ENCODE assay signal across 11 cellular contexts in the genomic region with DNA sequence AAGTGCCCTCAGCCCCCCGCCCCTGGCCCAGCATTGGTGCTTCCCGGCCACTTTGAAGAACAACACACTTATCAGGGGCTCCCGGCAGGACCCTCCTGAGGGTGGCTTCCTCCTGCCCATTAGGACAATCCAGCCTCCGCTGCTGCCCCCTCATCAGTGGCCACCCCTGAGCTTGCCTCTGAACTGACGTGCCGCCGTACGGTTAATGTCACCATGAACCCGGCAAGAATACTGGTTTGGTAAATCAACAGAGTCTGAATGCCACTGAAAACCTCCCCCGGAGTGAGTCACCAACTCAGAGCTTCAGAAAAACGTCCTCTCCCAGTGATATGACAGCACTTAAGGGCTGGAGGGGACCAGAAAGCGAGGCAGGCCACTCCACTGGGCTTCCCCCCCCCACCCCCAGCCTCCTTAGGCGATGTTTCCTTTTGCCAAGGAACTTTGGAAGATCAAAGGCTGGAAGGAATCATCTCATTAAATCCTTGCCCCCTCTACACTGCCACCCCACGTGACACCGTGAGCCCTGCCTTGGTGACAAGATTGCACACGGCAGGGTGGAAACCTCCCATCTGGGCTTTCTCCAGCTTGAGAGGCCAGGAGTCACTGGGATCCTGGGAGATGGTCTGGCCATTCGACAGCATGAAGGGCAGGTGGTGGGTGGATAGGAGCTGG.
DNase-seq lines count a peak whose midpoint lies in the region; ATAC-seq and TF ChIP-seq lines count a peak whose summit lies in the region.
"Had no signal": no experiment of that assay in that cellular context is flagged by ENCODE, and none has a peak within 500 bp of the region (broad histone marks: within the 10 kb centered on the region; RNA-seq: fewer than 3 reads in every experiment).

No MANE protein-coding gene starts in this region.

- dilution Hi-C loops in IMR-90 (cut with HindIII; ENCODE audit: low sequenced_read_pairs, unreplicated experiment), result no loop called here

- H2AK9ac ChIP-seq in IMR-90 (replicated peaks; ENCODE audit: low read depth, low read length, poor library complexity), result no peak overlapping the region

- H3K4me3 Mint-ChIP-seq in natural killer cell, result no peak overlapping the region
- H3K4me3 Mint-ChIP-seq in GM23338, result no peak overlapping the region

- POLR2A ChIA-PET in IMR-90 (lab: Charles Lee; ENCODE audit: unreplicated experiment), result no interaction called here

- H2AK5ac ChIP-seq in IMR-90 (ENCODE audit: low read depth, low read length), result no peak overlapping the region

- H3K9me1 ChIP-seq in IMR-90 (ENCODE audit: insufficient read depth, low read length), result no peaks in the 10 kb centered on the region

- intact Hi-C loops in IMR-90 (cut with micrococcal nuclease) (no loop called here), dorsolateral prefrontal cortex (cut with DNase I) (loop anchor here in 1 of 2 donors (5.0 to 10.0 kb wide), 2 partner anchors 186 to 367 kb away; no protein-coding TSS in a partner anchor), prostate gland (cut with DNase I) (loop anchor here (5.0 kb wide), 1 partner anchor 186 kb away; no protein-coding TSS in a partner anchor), natural killer cell (cut with micrococcal nuclease) (no loop called here)

- no peak overlapping the region for H2BK5ac ChIP-seq in IMR-90 (ENCODE audit: low read depth, low read length, poor library complexity, severe bottlenecking)

- H2BK20ac ChIP-seq in IMR-90 (ENCODE audit: low read depth, low read length), result no peak overlapping the region

- no peak overlapping the region for H3K9ac ChIP-seq in IMR-90 (ENCODE audit: low read depth, low read length)

- H3K36me3 ChIP-seq in IMR-90 (ENCODE audit: control insufficient read depth, insufficient read depth, low read length) (no peaks in the 10 kb centered on the region), prostate gland (no peaks in the 10 kb centered on the region), GM23338 (ENCODE audit: insufficient read depth) (no peaks in the 10 kb centered on the region)
- H3K36me3 ChIP-seq: adrenal gland had no signal

- TF ChIP-seq CTCF in IMR-90 (conservative IDR thresholded peaks at IDR 0.05; ENCODE audit: low read depth, low read length) (no peak), dorsolateral prefrontal cortex (IDR thresholded peaks at IDR 0.05 in 54 of 56, conservative IDR thresholded peaks at IDR 0.05 in 2 of 56; ENCODE audit: low read depth in 1 of 56, partially characterized antibody in 56 of 56) (no peak), prostate gland (IDR thresholded peaks at IDR 0.05) (no peak), natural killer cell (IDR thresholded peaks at IDR 0.05) (no peak), GM23338 (conservative IDR thresholded peaks at IDR 0.05; ENCODE audit: low read depth in 2 of 2) (no peak)

- H3K4me3 ChIP-seq in IMR-90 (ENCODE audit: insufficient read depth, low read depth, low read length) (no peak overlapping the region), dorsolateral prefrontal cortex (peak overlapping the region in 49 of 59 donors; percentile 1 to 55 (median 36)), prostate gland (no peak overlapping the region), GM23338 (no peak overlapping the region)
- H3K4me3 ChIP-seq: adrenal gland, mucosa of descending colon had no signal

- CTCF ChIA-PET in IMR-90 (lab: Yijun Ruan, JAX), result no interaction called here

- H4K5ac ChIP-seq in IMR-90 (ENCODE audit: low read depth, low read length), result no peak overlapping the region

- BruUV-seq in IMR-90 (replicated peaks; lab: Mats Ljungman, UMichigan), result no TSS peak

- no peaks in the 10 kb centered on the region for H3K9me3 ChIP-seq in IMR-90 (ENCODE audit: control insufficient read depth, insufficient read depth, low read length)
- H3K9me3 ChIP-seq in prostate gland, result no peaks in the 10 kb centered on the region
- H3K9me3 ChIP-seq: adrenal gland, mucosa of descending colon had no signal

- H3K4ac ChIP-seq in IMR-90 (ENCODE audit: low read depth, low read length), result no peak overlapping the region

- H3K27ac Mint-ChIP-seq in natural killer cell, result no peak overlapping the region
- no peak overlapping the region for H3K27ac Mint-ChIP-seq in GM23338

- H3K27me3 ChIP-seq in IMR-90 (ENCODE audit: control insufficient read depth, insufficient read depth, low read length) (peaks cover 71% of the 10 kb centered on the region), dorsolateral prefrontal cortex (no peaks in the 10 kb centered on the region), prostate gland (replicated peaks; ENCODE audit: insufficient read depth) (no peaks in the 10 kb centered on the region), GM23338 (ENCODE audit: insufficient read depth) (peaks cover 16% of the 10 kb centered on the region)

- H3F3A ChIP-seq in GM23338 (replicated peaks; ENCODE audit: low read depth), result no peaks in the 10 kb centered on the region

- H4K91ac ChIP-seq in IMR-90 (ENCODE audit: insufficient read depth, low read depth, low read length), result no peak overlapping the region

- no peak overlapping the region for H2BK120ac ChIP-seq in IMR-90 (ENCODE audit: low read depth, low read length)

- H4K8ac ChIP-seq in IMR-90 (ENCODE audit: low read depth in 2 of 2, low read length in 2 of 2), result no peak overlapping the region

- in situ Hi-C loops in IMR-90 (cut with MboI; ENCODE audit: low sequenced_read_pairs), result no loop called here

- 31% methylated on average over 5 of the region's 17 CpGs; no CpG with 5 or more reads in 1 of the 2 experiments for WGBS in IMR-90 (ENCODE audit: extremely low coverage in 2 of 2, insufficient read length in 1 of 2), 2 experiments
- 29% methylated on average over 17 of the region's 17 CpGs for WGBS in prostate gland

- H3K4me1 ChIP-seq in IMR-90 (ENCODE audit: control insufficient read depth, insufficient read depth, low read length), result no peaks in the 10 kb centered on the region
- peaks cover 4% of the 10 kb centered on the region for H3K4me1 ChIP-seq in prostate gland (replicated peaks)
- peaks cover 5% of the 10 kb centered on the region for H3K4me1 ChIP-seq in GM23338 (ENCODE audit: insufficient read depth)

- no peaks in the 10 kb centered on the region for H3K79me2 ChIP-seq in GM23338 (replicated peaks; ENCODE audit: insufficient read depth)

- no peak for TF ChIP-seq POLR2A in IMR-90 (IDR thresholded peaks at IDR 0.05; ENCODE audit: low read depth, low read length)
- TF ChIP-seq POLR2A in prostate gland (IDR thresholded peaks at IDR 0.05), result no peak

- TF ChIP-seq RAD21 in IMR-90 (IDR thresholded peaks at IDR 0.05; ENCODE audit: low read length), result no peak

- H3K18ac ChIP-seq in IMR-90 (ENCODE audit: low read depth, low read length), result no peak overlapping the region

- H3K4me1 Mint-ChIP-seq in natural killer cell, result peaks cover 9 to 10% of the 10 kb centered on the region in 2 donors
- H3K4me1 Mint-ChIP-seq in GM23338, result peaks cover 20% of the 10 kb centered on the region

- H4K20me1 ChIP-seq in IMR-90 (ENCODE audit: insufficient read depth, low read length) (no peaks in the 10 kb centered on the region), GM23338 (replicated peaks; ENCODE audit: insufficient read depth) (no peaks in the 10 kb centered on the region)

- ATAC-seq in IMR-90 (ENCODE audit: low read depth), result no peak
- ATAC-seq in natural killer cell, result no peak
- no peak for ATAC-seq in GM23338
- ATAC-seq: mucosa of descending colon had no signal

- H2BK15ac ChIP-seq in IMR-90 (ENCODE audit: low read depth, low read length), result no peak overlapping the region

- H3K14ac ChIP-seq in IMR-90 (replicated peaks; ENCODE audit: low read depth, low read length), result no peak overlapping the region

- no peaks in the 10 kb centered on the region for H3K9me2 ChIP-seq in GM23338 (ENCODE audit: insufficient read depth)

- H3K79me1 ChIP-seq in IMR-90 (ENCODE audit: low read depth in 1 of 2, low read length in 2 of 2), result no peaks in the 10 kb centered on the region

- H3K9me3 Mint-ChIP-seq in natural killer cell, result no peaks in the 10 kb centered on the region
- H3K9me3 Mint-ChIP-seq in GM23338, result no peaks in the 10 kb centered on the region

- H3K4me2 ChIP-seq in IMR-90 (ENCODE audit: low read depth, low read length) (no peak overlapping the region), GM23338 (no peak overlapping the region)

- peaks cover 15 to 18% of the 10 kb centered on the region in 2 donors for H3K27me3 Mint-ChIP-seq in natural killer cell (ENCODE audit: low read depth in 2 of 2)
- H3K27me3 Mint-ChIP-seq in GM23338 (ENCODE audit: insufficient read depth, low read depth, poor library complexity), result peaks cover 20% of the 10 kb centered on the region

- no peak overlapping the region for H3K56ac ChIP-seq in IMR-90 (ENCODE audit: extremely low read depth, insufficient read depth, low read length)

- H3K27ac ChIP-seq in IMR-90 (ENCODE audit: insufficient read depth, low read length) (no peak overlapping the region), dorsolateral prefrontal cortex (peak overlapping the region; percentile 45 to 92 (median 83)), prostate gland (peak overlapping the region; percentile 70 to 76), GM23338 (ENCODE audit: low read depth) (no peak overlapping the region)

- no peak overlapping the region for H2AFZ ChIP-seq in IMR-90 (replicated peaks; ENCODE audit: low read length, poor library complexity)
- H2AFZ ChIP-seq in GM23338, result no peak overlapping the region

- H3K23ac ChIP-seq in IMR-90 (ENCODE audit: low read depth, low read length), result no peak overlapping the region

- peak; percentile 34 for DNase-seq in Daoy (ENCODE audit: low read depth)
- DNase-seq in IMR-90, result peak; percentile 4
- peak in 3 of 10 donors; percentile 33 to 66 (median 58) for DNase-seq in dorsolateral prefrontal cortex
- DNase-seq in prostate gland (ENCODE audit: low spot score), result peak; percentile 42
- DNase-seq in natural killer cell, result no peak
- DNase-seq in NCI-H2227 (lab: John Stamatoyannopoulos, UW; ENCODE audit: unreplicated experiment), result no peak
- DNase-seq in GM23338 (ENCODE audit: low spot score), result no peak
- DNase-seq: activated CD4-positive, alpha-beta T cell treated with anti-CD3 and anti-CD28 coated beads for 1 hour; DND-41; mucosa of descending colon had no signal

- H3K36me3 Mint-ChIP-seq in natural killer cell (no peaks in the 10 kb centered on the region), GM23338 (ENCODE audit: low read depth) (no peaks in the 10 kb centered on the region; the same call in 2 of the 3 replicates)

TF ChIP-seq in IMR-90, 13 proteins besides CTCF, POLR2A, EP300 and RAD21:
- TF ChIP-seq NFE2L2 (IDR thresholded peaks at IDR 0.05; ENCODE audit: low read depth, low read length) (no peak), RFX5 (IDR thresholded peaks at IDR 0.05; ENCODE audit: low read depth, low read length) (no peak), MAZ (IDR thresholded peaks at IDR 0.05; ENCODE audit: borderline replicate concordance, low read depth, low read length) (no peak)

TF ChIP-seq in GM23338, 12 proteins besides CTCF, POLR2A, EP300 and RAD21 (continues in another document):
- TF ChIP-seq STAT1 (IDR thresholded peaks at IDR 0.05; ENCODE audit: unreplicated experiment) (no peak), ZNF331 (CRISPR knock-in tag; IDR thresholded peaks at IDR 0.05; ENCODE audit: low read depth) (no peak), ZNF114 (CRISPR knock-in tag; IDR thresholded peaks at IDR 0.05) (no peak)

Comparison
In these comparisons a context has a peak if more than half of its experiments do, and no peak if none do; other contexts are left out.
1. DNase-seq: peak in Daoy (single experiment), IMR-90 (single experiment) and prostate gland (single experiment); none in natural killer cell (single experiment), NCI-H2227 (single experiment) and GM23338 (single experiment).
2. H3K27ac ChIP-seq: peak in dorsolateral prefrontal cortex (59 of 59) and prostate gland (2 of 2); none in IMR-90 (single experiment) and GM23338 (single experiment).
3. H3K4me3 ChIP-seq: peak in dorsolateral prefrontal cortex (49 of 59); none in IMR-90 (single experiment), prostate gland (0 of 2) and GM23338 (single experiment).